ENCODE assay signal across 8 cellular contexts in genomic region chr2:189674374-189675112, GRCh38. TPM values are rescaled to one million over a fixed set of nuclear protein-coding genes. Genes with fewer than 3 reads are reported as not detected.
DNase-seq lines count a peak whose midpoint lies in the region; ATAC-seq lines count a peak whose summit lies in the region.

A gene with protein sequence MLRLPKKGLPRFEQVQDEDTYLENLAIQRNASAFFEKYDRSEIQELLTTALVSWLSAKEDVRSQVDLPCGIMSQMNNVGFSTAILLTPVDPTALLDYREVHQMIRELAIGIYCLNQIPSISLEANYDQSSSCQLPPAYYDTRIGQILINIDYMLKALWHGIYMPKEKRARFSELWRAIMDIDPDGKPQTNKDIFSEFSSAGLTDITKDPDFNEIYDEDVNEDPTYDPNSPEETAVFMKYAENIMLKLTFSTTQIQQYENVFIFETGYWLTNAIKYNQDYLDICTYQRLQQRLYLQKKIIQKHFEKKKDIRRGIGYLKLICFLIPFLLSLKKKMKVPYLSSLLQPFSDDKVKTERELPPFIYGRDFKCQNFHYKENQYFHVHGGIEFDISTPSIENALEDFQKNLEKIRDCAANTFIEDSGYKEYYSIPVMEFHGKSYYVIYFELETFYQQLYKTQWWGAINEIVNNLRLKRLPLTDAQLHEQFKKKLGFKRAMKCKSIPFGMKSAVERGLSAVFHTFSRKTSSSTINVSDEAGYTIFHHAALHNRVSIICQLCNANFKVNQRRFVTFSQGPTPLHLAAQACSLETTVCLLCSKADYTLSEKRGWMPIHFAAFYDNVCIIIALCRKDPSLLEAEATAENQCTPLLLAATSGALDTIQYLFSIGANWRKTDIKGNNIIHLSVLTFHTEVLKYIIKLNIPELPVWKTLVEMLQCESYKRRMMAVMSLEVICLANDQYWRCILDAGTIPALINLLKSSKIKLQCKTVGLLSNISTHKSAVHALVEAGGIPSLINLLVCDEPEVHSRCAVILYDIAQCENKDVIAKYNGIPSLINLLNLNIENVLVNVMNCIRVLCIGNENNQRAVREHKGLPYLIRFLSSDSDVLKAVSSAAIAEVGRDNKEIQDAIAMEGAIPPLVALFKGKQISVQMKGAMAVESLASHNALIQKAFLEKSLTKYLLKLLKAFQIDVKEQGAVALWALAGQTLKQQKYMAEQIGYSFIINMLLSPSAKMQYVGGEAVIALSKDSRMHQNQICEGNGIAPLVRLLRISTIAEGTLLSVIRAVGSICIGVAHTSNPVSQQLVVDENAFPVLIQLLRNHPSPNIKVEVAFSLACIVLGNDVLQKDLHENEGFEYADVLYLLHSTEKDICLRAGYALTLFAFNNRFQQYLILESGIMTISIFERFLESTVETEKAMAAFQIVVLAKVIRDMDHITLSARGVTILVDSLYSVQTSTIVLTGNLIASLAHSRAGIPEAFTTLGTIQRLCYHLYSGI (N-terminal part only) (plus strand): TSS chr2:189674670. CDS start chr2:189676491, 1,821 bp downstream.

- peaks cover 13% of the 10 kb centered on the region for H3K9me3 Mint-ChIP-seq in activated naive CD4-positive, alpha-beta T cell treated with anti-CD3 and anti-CD28 coated beads, Interleukin-2, amount 10 ng/mL, durations not matched to agents 7 days and 5 days

- H3K36me3 Mint-ChIP-seq in activated naive CD4-positive, alpha-beta T cell treated with anti-CD3 and anti-CD28 coated beads, Interleukin-2, amount 10 ng/mL, durations not matched to agents 7 days and 5 days: peaks cover 29% of the 10 kb centered on the region

- H3K4me1 Mint-ChIP-seq in activated naive CD4-positive, alpha-beta T cell treated with anti-CD3 and anti-CD28 coated beads, Interleukin-2, amount 10 ng/mL, durations not matched to agents 7 days and 5 days: peaks cover 28% of the 10 kb centered on the region

- peak; percentile 93 for ATAC-seq in GM19395 (IDR thresholded peaks at IDR 0.05; ENCODE audit: unreplicated experiment)
- ATAC-seq in HG03565 (IDR thresholded peaks at IDR 0.05; ENCODE audit: unreplicated experiment): peak; percentile 97

- H3K27ac Mint-ChIP-seq in activated naive CD4-positive, alpha-beta T cell treated with anti-CD3 and anti-CD28 coated beads, Interleukin-2, amount 10 ng/mL, durations not matched to agents 7 days and 5 days: peak within 1 kb of the TSS; percentile 94

- CTCF ChIA-PET in activated naive CD4-positive, alpha-beta T cell treated with anti-CD3 and anti-CD28 coated beads, Interleukin-2, amount 10 ng/mL, durations not matched to agents 7 days and 5 days (lab: Charles Lee): interaction anchor here (0.8 to 4.2 kb wide), 10 partner anchors 10 to 88 kb away, joined by 3 to 19 read pairs (median 6); partner anchors contain the start of genes ASNSD1 and OSGEPL1

- no peaks in the 10 kb centered on the region for H3K27me3 Mint-ChIP-seq in activated naive CD4-positive, alpha-beta T cell treated with anti-CD3 and anti-CD28 coated beads, Interleukin-2, amount 10 ng/mL, durations not matched to agents 7 days and 5 days

- H3K4me3 Mint-ChIP-seq in activated naive CD4-positive, alpha-beta T cell treated with anti-CD3 and anti-CD28 coated beads, Interleukin-2, amount 10 ng/mL, durations not matched to agents 7 days and 5 days: peak within 1 kb of the TSS; percentile 85

- DNase-seq in CD1c-positive myeloid dendritic cell (ENCODE audit: extremely low spot score) (peak; percentile 93), SHP77 treated with DMSO at 0.1 percent for 48 hours (lab: John Stamatoyannopoulos, UW) (peak; percentile 74), germinal center (ENCODE audit: low spot score) (peak; percentile 90), occipital lobe (lab: John Stamatoyannopoulos, UW) (peak; percentile 84), superior temporal gyrus (ENCODE audit: extremely low spot score) (peak; percentile 88)
- DNase-seq in activated naive CD4-positive, alpha-beta T cell treated with anti-CD3 and anti-CD28 coated beads, Interleukin-2, amount 10 ng/mL, durations not matched to agents 7 days and 5 days: peak; percentile 79

RNA-seq across cellular contexts. Expression of the gene that starts here (rescaled TPM):
- 55.4 TPM for total RNA-seq in occipital lobe

Comparison
In these comparisons a context has a peak if more than half of its experiments do, and no peak if none do; other contexts are left out.
1. Peak in every context shown above with its lines: DNase-seq and ATAC-seq.